In genomic region chr7:30344513-30344912, GRCh38 we compare ENCODE assay signal across 19 cellular contexts.
DNase-seq lines count a peak whose midpoint lies in the region; ATAC-seq, FAIRE-seq and TF ChIP-seq lines count a peak whose summit lies in the region.
"Had no signal": no experiment of that assay in that cellular context is flagged by ENCODE, and none has a peak within 500 bp of the region (broad histone marks: within the 10 kb centered on the region; RNA-seq: fewer than 3 reads in every experiment).

No MANE protein-coding gene starts in this region.

- peak overlapping the region; percentile 8 to 80 (median 20) for H3K4me3 Mint-ChIP-seq in CD4-positive, CD25-positive, alpha-beta regulatory T cell
- H3K4me3 Mint-ChIP-seq in naive B cell: peak overlapping the region in 7 of 8 donors; percentile 5 to 70 (median 17)
- H3K4me3 Mint-ChIP-seq: activated CD8-positive, alpha-beta T cell treated with anti-CD3 and anti-CD28 coated beads, Interleukin-2, amount 10 ng/mL, durations not matched to agents 7 days and 5 days had no signal

- H3K27me3 Mint-ChIP-seq in CD4-positive, CD25-positive, alpha-beta regulatory T cell: peaks cover 9% of the 10 kb centered on the region
- H3K27me3 Mint-ChIP-seq in naive B cell: no peaks in the 10 kb centered on the region

- peak overlapping the region; percentile 31 to 90 (median 31) for H3K27ac Mint-ChIP-seq in CD4-positive, CD25-positive, alpha-beta regulatory T cell
- H3K27ac Mint-ChIP-seq in naive B cell: peak overlapping the region in 5 of 6 donors; percentile 9 to 72 (median 60)
- H3K27ac Mint-ChIP-seq: activated CD8-positive, alpha-beta T cell treated with anti-CD3 and anti-CD28 coated beads, Interleukin-2, amount 10 ng/mL, durations not matched to agents 7 days and 5 days; activated T-helper 2 cell treated with anti-CD3 and anti-CD28 coated beads, Interferon-gamma antibody, Interleukin-2, Interleukin-4, amounts not matched to agents 10 μg/mL and 5 μg/mL and 100 μg/mL, durations not matched to agents 14 hours and 24 hours and 36 hours had no signal

- H3K36me3 Mint-ChIP-seq in CD4-positive, CD25-positive, alpha-beta regulatory T cell: peaks cover 18% of the 10 kb centered on the region
- H3K36me3 Mint-ChIP-seq in naive B cell: peaks cover 0 to 10% of the 10 kb centered on the region in 2 donors

- peaks cover 46% of the 10 kb centered on the region for H3K4me1 ChIP-seq in CD4-positive, CD25-positive, alpha-beta regulatory T cell (ENCODE audit: control insufficient read depth, insufficient read depth, low read length, poor library complexity, severe bottlenecking)

- H3K27me3 ChIP-seq in CD4-positive, CD25-positive, alpha-beta regulatory T cell (ENCODE audit: control insufficient read depth, insufficient read depth, low read length): no peaks in the 10 kb centered on the region
- H3K27me3 ChIP-seq: ovary had no signal

- peaks cover 0 to 1% of the 10 kb centered on the region in 2 experiments for H3K9me3 ChIP-seq in CD4-positive, CD25-positive, alpha-beta regulatory T cell (ENCODE audit: control insufficient read depth in 2 of 2, low read length in 2 of 2)
- H3K9me3 ChIP-seq: ovary had no signal

- peaks cover 0 to 14% (median 2%) of the 10 kb centered on the region in 7 donors for H3K9me3 Mint-ChIP-seq in CD4-positive, CD25-positive, alpha-beta regulatory T cell
- H3K9me3 Mint-ChIP-seq in naive B cell: peaks cover 3 to 21% (median 11%) of the 10 kb centered on the region in 7 donors

- FAIRE-seq in GM12891 (lab: Jason Lieb, UNC): peak; percentile 28

- no peaks in the 10 kb centered on the region for H3K36me3 ChIP-seq in CD4-positive, CD25-positive, alpha-beta regulatory T cell (ENCODE audit: control insufficient read depth, insufficient read depth, low read length)
- H3K36me3 ChIP-seq: left ventricle myocardium inferior, ovary, WERI-Rb-1 had no signal

- peak overlapping the region; percentile 60 for H3K4me3 ChIP-seq in CD4-positive, CD25-positive, alpha-beta regulatory T cell (ENCODE audit: low read depth, low read length)
- H3K4me3 ChIP-seq: left ventricle myocardium inferior, ovary had no signal

- DNase-seq in CD4-positive, CD25-positive, alpha-beta regulatory T cell: no peak
- DNase-seq in GM12891 (ENCODE audit: insufficient read length, low spot score) (no peak), OCI-M1 (lab: John Stamatoyannopoulos, UW) (peak; percentile 28), naive B cell (no peak), kidney glomerular epithelial cell (lab: John Stamatoyannopoulos, UW) (no peak), NCI-H524 (lab: John Stamatoyannopoulos, UW) (no peak)
- DNase-seq: activated CD8-positive, alpha-beta T cell treated with anti-CD3 and anti-CD28 coated beads, Interleukin-2, amount 10 ng/mL, durations not matched to agents 7 days and 5 days; amniotic stem cell; central memory CD4-positive, alpha-beta T cell; effector memory CD4-positive, alpha-beta T cell; left ventricle myocardium inferior; NCI-H1694 treated with DMSO at 0.1 percent for 48 hours; NCI-H2227 treated with DMSO at 0.1 percent for 48 hours; ovary; T-helper 1 cell; WERI-Rb-1 had no signal

- peaks cover 56 to 89% (median 69%) of the 10 kb centered on the region in 4 donors for H3K4me1 Mint-ChIP-seq in CD4-positive, CD25-positive, alpha-beta regulatory T cell
- peaks cover 59 to 87% (median 81%) of the 10 kb centered on the region in 3 donors for H3K4me1 Mint-ChIP-seq in naive B cell

- TF ChIP-seq POLR2A in GM12891 (IDR thresholded peaks at IDR 0.05; ENCODE audit: low read depth, low read length): no peak

- H3K27ac ChIP-seq in CD4-positive, CD25-positive, alpha-beta regulatory T cell (ENCODE audit: insufficient read depth, low read length, poor library complexity, severe bottlenecking): peak overlapping the region; percentile 49
- H3K27ac ChIP-seq: left ventricle myocardium inferior, ovary, WERI-Rb-1 had no signal

- no peak for ATAC-seq in CD4-positive, CD25-positive, alpha-beta regulatory T cell (ENCODE audit: low read depth in 2 of 2)
- ATAC-seq in naive B cell (ENCODE audit: low read depth in 2 of 2): no peak
- no peak for ATAC-seq in GM21447 (IDR thresholded peaks at IDR 0.05; ENCODE audit: unreplicated experiment)
- ATAC-seq: activated CD8-positive, alpha-beta T cell treated with anti-CD3 and anti-CD28 coated beads, Interleukin-2, amount 10 ng/mL, durations not matched to agents 7 days and 5 days; sciatic nerve had no signal

TF ChIP-seq in GM12891, 5 proteins besides CTCF, POLR2A, EP300 and RAD21:
- TF ChIP-seq PAX5 (IDR thresholded peaks at IDR 0.05; ENCODE audit: insufficient read depth, low read length, severe bottlenecking) (no peak), SPI1 (IDR thresholded peaks at IDR 0.05; ENCODE audit: low read depth, low read length) (no peak), POLR2AphosphoS5 (IDR thresholded peaks at IDR 0.05; ENCODE audit: low read depth, low read length) (no peak), TAF1 (IDR thresholded peaks at IDR 0.05; ENCODE audit: low read depth, low read length) (no peak), POU2F2 (IDR thresholded peaks at IDR 0.05; ENCODE audit: low read depth, low read length) (no peak)
TF ChIP-seq in GM12891: peak in this region for 0.
